Comparison of ENCODE assay signal across 1 cellular context in genomic region chr21:33214056-33214455, GRCh38.
TF ChIP-seq lines count a peak whose summit lies in the region.

No MANE protein-coding gene starts in this region.

TF ChIP-seq in K562, 482 proteins besides CTCF, POLR2A, EP300 and RAD21:
- TF ChIP-seq SRSF1 (IDR thresholded peaks at IDR 0.05; ENCODE audit: low read depth, low read length) (no peak), CXXC5 (CRISPR knock-in tag; IDR thresholded peaks at IDR 0.05) (0 out of 2 replicates have a peak, but pooled peaks have one; percentile 13)
